ENCODE assay signal across 25 cellular contexts in genomic region chr14:80059041-80059440, GRCh38.
"Had no signal": no experiment of that assay in that cellular context is flagged by ENCODE, and none has a peak within 500 bp of the region (broad histone marks: within the 10 kb centered on the region; RNA-seq: fewer than 3 reads in every experiment).

No MANE protein-coding gene starts in this region.

- H3K27ac ChIP-seq: ascending aorta, esophagus muscularis mucosa, gastroesophageal sphincter, hepatocyte, neutrophil, ovary, thoracic aorta, uterus, WERI-Rb-1 had no signal

- DNase-seq: activated CD4-positive, alpha-beta T cell treated with anti-CD3 and anti-CD28 coated beads for 48 hours; activated CD4-positive, alpha-beta T cell treated with anti-CD3 and anti-CD28 coated beads, Interleukin-2, amount 50 U/mL, for 48 hours; activated CD8-positive, alpha-beta memory T cell treated with anti-CD3 and anti-CD28 coated beads for 24 hours; activated effector memory CD4-positive, alpha-beta T cell treated with Interleukin-2 at 50 U/mL for 16 hours; activated naive CD4-positive, alpha-beta T cell treated with anti-CD3 and anti-CD28 coated beads for 36 hours; activated naive CD8-positive, alpha-beta T cell treated with anti-CD3 and anti-CD28 coated beads for 36 hours; caudate nucleus; left colon; mammary epithelial cell; ovary; retina; small intestine; stimulated activated CD4-positive, alpha-beta T cell treated with anti-CD3 and anti-CD28 coated beads, Interleukin-4, amount 100 ng/mL, for 24 hours; trophoblast cell; uterus; WERI-Rb-1 had no signal

- H3K27me3 ChIP-seq: ascending aorta, esophagus muscularis mucosa, gastroesophageal sphincter, hepatocyte, neutrophil, ovary, uterus had no signal

- H3K4me3 ChIP-seq: ascending aorta, esophagus muscularis mucosa, gastroesophageal sphincter, hepatocyte, ovary, thoracic aorta, uterus had no signal

- H2AFZ ChIP-seq: hepatocyte had no signal

- H3K36me3 ChIP-seq: ascending aorta, esophagus muscularis mucosa, gastroesophageal sphincter, neutrophil, ovary, thoracic aorta, uterus, WERI-Rb-1 had no signal

- ATAC-seq: activated CD4-positive, CD25-positive, alpha-beta regulatory T cell treated with anti-CD3 and anti-CD28 coated beads, Interleukin-2, amount 50 U/mL, for 24 hours; gastroesophageal sphincter; left colon; sciatic nerve; stimulated activated effector memory CD8-positive, alpha-beta T cell treated with anti-CD3 and anti-CD28 coated beads, Interleukin-12 subunit alpha, Interleukin-12 subunit beta, amount 100 ng/mL, for 72 hours had no signal

- H3K4me2 ChIP-seq: hepatocyte had no signal

- H3K9me3 ChIP-seq: ascending aorta, esophagus muscularis mucosa, gastroesophageal sphincter, neutrophil, ovary, thoracic aorta, uterus had no signal

- H3K4me1 ChIP-seq: ascending aorta, uterus had no signal

- H3K79me2 ChIP-seq: hepatocyte had no signal
